ENCODE assay signal across 20 cellular contexts in genomic region chr1:12714710-12715500, GRCh38. TPM values are rescaled to one million over a fixed set of nuclear protein-coding genes. Genes with fewer than 3 reads are reported as not detected.
DNase-seq lines count a peak whose midpoint lies in the region; ATAC-seq, FAIRE-seq and TF ChIP-seq lines count a peak whose summit lies in the region.
"Had no signal": no experiment of that assay in that cellular context is flagged by ENCODE, and none has a peak within 500 bp of the region (broad histone marks: within the 10 kb centered on the region; RNA-seq: fewer than 3 reads in every experiment).

No MANE protein-coding gene starts in this region.

- no peak for TF ChIP-seq EP300 in K562 (IDR thresholded peaks at IDR 0.05; ENCODE audit: low read length)

- no peak for FAIRE-seq in K562 (lab: Jason Lieb, UNC)

- in situ Hi-C loops in K562 (cut with MboI) = no loop called here

- H3K4me1 ChIP-seq in HUES48 (ENCODE audit: control insufficient read depth, insufficient read depth, low read length) = peaks cover 60% of the 10 kb centered on the region
- H3K4me1 ChIP-seq in K562 (replicated peaks in 1 of 2; ENCODE audit: control insufficient read depth in 2 of 2, insufficient read depth in 2 of 2, low read length in 2 of 2) = no peaks in the 10 kb centered on the region
- H3K4me1 ChIP-seq in iPS-15b (ENCODE audit: control insufficient read depth, insufficient read depth, low read length) = peaks cover 36% of the 10 kb centered on the region
- H3K4me1 ChIP-seq: Peyer's patch had no signal

- TF ChIP-seq RAD21 in K562 (CRISPR knock-in tag; conservative IDR thresholded peaks at IDR 0.05 in 1 of 2, IDR thresholded peaks at IDR 0.05 in 1 of 2) = no peak

- H4K20me1 ChIP-seq in K562 (replicated peaks; ENCODE audit: control insufficient read depth, insufficient read depth, low read length) = no peaks in the 10 kb centered on the region

- no peaks in the 10 kb centered on the region for H3K9me1 ChIP-seq in K562 (ENCODE audit: control insufficient read depth, insufficient read depth, low read length)

- ATAC-seq in K562 (no peak), GM19395 (IDR thresholded peaks at IDR 0.05; ENCODE audit: unreplicated experiment) (no peak)
- ATAC-seq: SK-N-SH treated with all-trans-retinoic acid at 6 μM for 48 hours had no signal

- TF ChIP-seq POLR2A in K562 (conservative IDR thresholded peaks at IDR 0.05) = no peak

- no peak overlapping the region for H3K4me3 ChIP-seq in HUES48 (ENCODE audit: low read depth, low read length)
- no peak overlapping the region for H3K4me3 ChIP-seq in K562
- no peak overlapping the region for H3K4me3 ChIP-seq in iPS-15b (ENCODE audit: low read depth, low read length)
- H3K4me3 ChIP-seq: Peyer's patch had no signal

- CTCF ChIA-PET in K562 (lab: Yijun Ruan, JAX; ENCODE audit: low intra/inter-chr PET ratio) = no interaction called here

- H2AFZ ChIP-seq in K562 (ENCODE audit: low read depth, low read length) = no peak overlapping the region

- 4% methylated on average over 3 of the region's 3 CpGs for WGBS in K562 (ENCODE audit: insufficient coverage, low coverage, missing lambda C conversion rate)

- H3K27ac ChIP-seq in HUES48 (ENCODE audit: low read depth, low read length) (peak overlapping the region; percentile 22), K562 (ENCODE audit: extremely low read depth, low read depth, low read length) (no peak overlapping the region)
- H3K27ac ChIP-seq: C4-2B, Peyer's patch had no signal

- no peak overlapping the region for H3K4me2 ChIP-seq in K562 (ENCODE audit: insufficient read depth, low read length)

- DNase-seq in ELF-1 (ENCODE audit: low read depth, low spot score) (peak; percentile 51), K562 (ENCODE audit: extremely low read depth in 1 of 4, low spot score in 3 of 4) (no peak), retina (no peak), iPS-NIHi7 (ENCODE audit: extremely low spot score) (no peak), RKO (ENCODE audit: low spot score) (no peak)
- DNase-seq: H7, NCI-H1092, NCI-H146, NCI-H2081 treated with DMSO at 0.1 percent for 48 hours, NCI-H524, Peyer's patch, SHP77 had no signal

- no TSS peak for BruUV-seq in K562 (replicated peaks; lab: Mats Ljungman, UMichigan)

- intact Hi-C loops in K562 (cut with micrococcal nuclease) = no loop called here

- H3K79me2 ChIP-seq in K562 (ENCODE audit: control insufficient read depth, insufficient read depth, low read length) = no peaks in the 10 kb centered on the region

- TF ChIP-seq CTCF in K562 (IDR thresholded peaks at IDR 0.05 in 2 of 3, conservative IDR thresholded peaks at IDR 0.05 in 1 of 3; ENCODE audit: insufficient read depth in 2 of 3, low read depth in 1 of 3, low read length in 3 of 3) = no peak

- H3K36me3 ChIP-seq in HUES48 (ENCODE audit: control insufficient read depth, insufficient read depth, low read length) (no peaks in the 10 kb centered on the region), K562 (ENCODE audit: control insufficient read depth, insufficient read depth, low read length) (no peaks in the 10 kb centered on the region), iPS-15b (ENCODE audit: control insufficient read depth, insufficient read depth, low read length) (no peaks in the 10 kb centered on the region)
- H3K36me3 ChIP-seq: Peyer's patch had no signal

- H3K9ac ChIP-seq in HUES48 (ENCODE audit: low read depth, low read length) (no peak overlapping the region), K562 (ENCODE audit: insufficient read depth in 1 of 2, low read depth in 2 of 2, low read length in 2 of 2) (no peak overlapping the region), iPS-15b (ENCODE audit: low read depth, low read length) (peak overlapping the region; percentile 38)

- H3K27me3 ChIP-seq in HUES48 (ENCODE audit: control insufficient read depth, insufficient read depth, low read length) = no peaks in the 10 kb centered on the region
- H3K27me3 ChIP-seq in K562 (ENCODE audit: control insufficient read depth in 2 of 2, insufficient read depth in 2 of 2, low read length in 2 of 2) = peaks cover 14 to 31% of the 10 kb centered on the region in 2 experiments
- H3K27me3 ChIP-seq in iPS-15b (ENCODE audit: control insufficient read depth, insufficient read depth, low read length) = no peaks in the 10 kb centered on the region
- H3K27me3 ChIP-seq: Peyer's patch had no signal

- no peaks in the 10 kb centered on the region for H3K9me3 ChIP-seq in HUES48 (ENCODE audit: control insufficient read depth, insufficient read depth, low read length)
- H3K9me3 ChIP-seq in K562 (replicated peaks; ENCODE audit: control insufficient read depth, insufficient read depth, low read depth, low read length) = no peaks in the 10 kb centered on the region
- no peaks in the 10 kb centered on the region for H3K9me3 ChIP-seq in iPS-15b (ENCODE audit: control insufficient read depth, insufficient read depth, low read length)
- H3K9me3 ChIP-seq: Peyer's patch had no signal

- POLR2A ChIA-PET in K562 (lab: Yijun Ruan, JAX) = no interaction called here

TF ChIP-seq in K562, 482 proteins besides CTCF, POLR2A, EP300 and RAD21 (continues in another document):
- TF ChIP-seq CCNT2 (IDR thresholded peaks at IDR 0.05; ENCODE audit: borderline replicate concordance, extremely low read depth, insufficient read length, low read depth, low read length) (no peak), SAFB (IDR thresholded peaks at IDR 0.05; ENCODE audit: borderline replicate concordance, low read depth, low read length) (no peak), WHSC1 (IDR thresholded peaks at IDR 0.05; ENCODE audit: low read length) (no peak), PCBP2 (IDR thresholded peaks at IDR 0.05; ENCODE audit: low read depth, low read length, poor library complexity, severe bottlenecking) (no peak), ETV1 (tag; conservative IDR thresholded peaks at IDR 0.05; ENCODE audit: low read depth) (no peak), HDGF (IDR thresholded peaks at IDR 0.05) (no peak), NCOA6 (IDR thresholded peaks at IDR 0.05) (no peak), PHF20 (IDR thresholded peaks at IDR 0.05; ENCODE audit: partially characterized antibody) (no peak), ZKSCAN3 (CRISPR knock-in tag; IDR thresholded peaks at IDR 0.05) (no peak), ZNF274 (IDR thresholded peaks at IDR 0.05; ENCODE audit: borderline replicate concordance, low read depth, low read length) (no peak)

RNA-seq across cellular contexts. Expression of gene AADACL3, which starts 1.0 kb away (rescaled TPM):
- total RNA-seq in K562 (2011; cell fraction: chromatin; rRNA removed; ENCODE audit: low replicate concordance) = not detected in 2 replicates
- not detected in 2 replicates for total RNA-seq in K562 (2011; cell fraction: nucleolus; rRNA removed)
- total RNA-seq in K562 (2011; cell fraction: nucleoplasm; rRNA removed) = not detected in 2 replicates
- total RNA-seq in K562 (2014; rRNA removed) = not detected in 2 replicates
- not detected in 2 replicates for total RNA-seq in K562 (2014; rRNA removed; fragmentation: Illumina TruSeq; extraction: Trizol)
- total RNA-seq in K562 (2015; rRNA removed; fragmentation: Illumina TruSeq; extraction: Trizol) = not detected in 2 replicates
- total RNA-seq in K562 (2021) = not detected in 2 replicates
- not detected in 2 replicates for polyA plus RNA-seq in K562 (2011; rRNA removed)
- polyA plus RNA-seq in K562 (2011; cell fraction: cytosol; rRNA removed) = not detected in 2 replicates
- not detected in 2 replicates for polyA plus RNA-seq in K562 (2011; cell fraction: nucleus; rRNA removed)
- not detected in 2 replicates for polyA plus RNA-seq in K562 (2012)
- polyA plus RNA-seq in K562 (2014; fragmentation: Illumina TruSeq; extraction: Trizol) = not detected in 2 replicates
- not detected for polyA plus RNA-seq in K562 (2014; fragmentation: Nextera tagmentation; extraction: Ambion mirVana)
- polyA plus RNA-seq in K562 (2014; rRNA removed) = not detected in 2 replicates
- not detected in 2 replicates for polyA minus RNA-seq in K562 (2011; rRNA and poly(A)+ RNA removed)
- polyA minus RNA-seq in K562 (2011; cell fraction: cytosol; rRNA and poly(A)+ RNA removed) = not detected in 2 replicates
- polyA minus RNA-seq in K562 (2011; cell fraction: nucleus; rRNA and poly(A)+ RNA removed) = not detected in 2 replicates
- total RNA-seq: A673, Daoy, HT1080, Peyer's patch had no signal

RNA-seq across cellular contexts. Expression of gene CFAP107, which starts 31.1 kb away (rescaled TPM):
- total RNA-seq in K562 (2011; cell fraction: chromatin; rRNA removed; ENCODE audit: low replicate concordance) = not detected in 2 replicates
- total RNA-seq in K562 (2011; cell fraction: nucleolus; rRNA removed) = not detected in 2 replicates
- not detected in 2 replicates for total RNA-seq in K562 (2011; cell fraction: nucleoplasm; rRNA removed)
- total RNA-seq in K562 (2014; rRNA removed) (not detected in 2 replicates), K562 (2014; rRNA removed; fragmentation: Illumina TruSeq; extraction: Trizol) (not detected in 2 replicates), K562 (2015; rRNA removed; fragmentation: Illumina TruSeq; extraction: Trizol) (not detected in 2 replicates), K562 (2021) (not detected in 2 replicates)
- polyA plus RNA-seq in K562 (2011; rRNA removed) (not detected in 2 replicates), K562 (2014; fragmentation: Illumina TruSeq; extraction: Trizol) (not detected in 2 replicates), K562 (2014; fragmentation: Nextera tagmentation; extraction: Ambion mirVana) (under 1 TPM in 1 of 2 experiments, not detected in 1; 0.03 TPM), K562 (2014; rRNA removed) (0.08 and 0.16 TPM in 2 replicates)
- polyA plus RNA-seq in K562 (2011; cell fraction: cytosol; rRNA removed) = not detected in 2 replicates
- polyA plus RNA-seq in K562 (2011; cell fraction: nucleus; rRNA removed) = not detected in 2 replicates
- polyA plus RNA-seq in K562 (2012) = 0.12 and 2.7 TPM in 2 replicates
- polyA minus RNA-seq in K562 (2011; rRNA and poly(A)+ RNA removed) = not detected in 2 replicates
- polyA minus RNA-seq in K562 (2011; cell fraction: cytosol; rRNA and poly(A)+ RNA removed) = not detected in 2 replicates
- not detected in 2 replicates for polyA minus RNA-seq in K562 (2011; cell fraction: nucleus; rRNA and poly(A)+ RNA removed)
- total RNA-seq: A673, Daoy, H7, HT1080, Peyer's patch had no signal

RNA-seq across cellular contexts. Expression of gene PRAMEF12, which starts 58.6 kb away (rescaled TPM):
- not detected in 2 replicates for total RNA-seq in K562 (2011; cell fraction: chromatin; rRNA removed; ENCODE audit: low replicate concordance)
- not detected in 2 replicates for total RNA-seq in K562 (2011; cell fraction: nucleolus; rRNA removed)
- not detected in 2 replicates for total RNA-seq in K562 (2011; cell fraction: nucleoplasm; rRNA removed)
- not detected in 2 replicates for total RNA-seq in K562 (2014; rRNA removed)
- not detected in 2 replicates for total RNA-seq in K562 (2014; rRNA removed; fragmentation: Illumina TruSeq; extraction: Trizol)
- not detected in 2 replicates for total RNA-seq in K562 (2015; rRNA removed; fragmentation: Illumina TruSeq; extraction: Trizol)
- total RNA-seq in K562 (2021) = not detected in 2 replicates
- polyA plus RNA-seq in K562 (2011; rRNA removed) = not detected in 2 replicates
- polyA plus RNA-seq in K562 (2011; cell fraction: cytosol; rRNA removed) = not detected in 2 replicates
- not detected in 2 replicates for polyA plus RNA-seq in K562 (2011; cell fraction: nucleus; rRNA removed)
- not detected in 2 replicates for polyA plus RNA-seq in K562 (2012)
- not detected in 2 replicates for polyA plus RNA-seq in K562 (2014; fragmentation: Illumina TruSeq; extraction: Trizol)
- polyA plus RNA-seq in K562 (2014; fragmentation: Nextera tagmentation; extraction: Ambion mirVana) = not detected
- polyA plus RNA-seq in K562 (2014; rRNA removed) = not detected in 2 replicates
- polyA minus RNA-seq in K562 (2011; rRNA and poly(A)+ RNA removed) = not detected in 2 replicates
- not detected in 2 replicates for polyA minus RNA-seq in K562 (2011; cell fraction: cytosol; rRNA and poly(A)+ RNA removed)
- polyA minus RNA-seq in K562 (2011; cell fraction: nucleus; rRNA and poly(A)+ RNA removed) = not detected in 2 replicates
- total RNA-seq: A673, Daoy, H7, HT1080, Peyer's patch had no signal
